Comparison of ENCODE assay signal across 19 cellular contexts in the genomic region with DNA sequence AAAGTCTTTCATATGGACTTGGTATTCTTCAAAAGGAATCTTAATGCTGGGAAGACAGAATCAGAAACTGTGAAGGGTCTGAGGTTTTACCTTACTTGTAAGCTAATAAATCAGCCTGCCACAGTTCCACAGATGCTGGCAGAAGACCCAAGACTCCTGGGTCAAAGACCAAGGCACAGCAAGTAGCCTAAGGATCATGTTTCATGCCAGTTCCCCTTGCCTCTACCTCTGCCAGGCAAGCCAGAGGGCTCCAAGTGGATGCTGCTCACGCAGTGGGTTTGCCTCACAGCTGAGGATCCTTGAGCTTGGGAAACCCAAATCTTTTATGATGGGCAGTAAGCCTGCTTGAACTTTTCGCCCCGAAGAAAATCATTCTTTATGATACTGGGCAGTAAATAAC. TPM values are rescaled to one million over a fixed set of nuclear protein-coding genes. Genes with fewer than 3 reads are reported as not detected.
A peak's percentile ranks its signal among the peaks of the same experiment; 100 is the strongest.
DNase-seq lines count a peak whose midpoint lies in the region; ATAC-seq, FAIRE-seq and TF ChIP-seq lines count a peak whose summit lies in the region.
"Had no signal": no experiment of that assay in that cellular context is flagged by ENCODE, and none has a peak within 500 bp of the region (broad histone marks: within the 10 kb centered on the region; RNA-seq: fewer than 3 reads in every experiment).

No MANE protein-coding gene starts in this region.

- TF ChIP-seq RAD21 in H1 (IDR thresholded peaks at IDR 0.05 in 1 of 2, conservative IDR thresholded peaks at IDR 0.05 in 1 of 2; ENCODE audit: low read depth in 2 of 2, low read length in 2 of 2): no peak

- H3K23ac ChIP-seq in H1 (ENCODE audit: insufficient read length): no peak overlapping the region

- H3K4me2 ChIP-seq in H1 (ENCODE audit: insufficient read depth in 1 of 2, low read depth in 2 of 2, low read length in 2 of 2) (no peak overlapping the region), parathyroid adenoma (ENCODE audit: low read length) (no peak overlapping the region)

- no peak overlapping the region for H2BK5ac ChIP-seq in H1 (ENCODE audit: low read depth, low read length)

- peak; percentile 6 for DNase-seq in NCI-H2196 (lab: John Stamatoyannopoulos, UW; ENCODE audit: unreplicated experiment)
- no peak for DNase-seq in NCI-H2196 treated with DMSO at 0.1 percent for 48 hours (lab: John Stamatoyannopoulos, UW; ENCODE audit: unreplicated experiment)
- DNase-seq in LNCaP clone FGC (ENCODE audit: low read depth): peak; percentile 49
- no peak for DNase-seq in H1 (ENCODE audit: low read depth in 1 of 2, low spot score in 2 of 2)
- no peak for DNase-seq in activated T-cell treated with anti-CD3 and anti-CD28 coated beads, Interleukin-2, amount 50 U/mL, for 4 hours
- DNase-seq: NCI-H1105 treated with DMSO at 0.1 percent for 48 hours, NCI-H2029 treated with DMSO at 0.1 percent for 48 hours, Peyer's patch, T-cell had no signal

- CTCF ChIA-PET in H1 (lab: Charles Lee; ENCODE audit: partially characterized antibody): no interaction called here

- H2AK5ac ChIP-seq in H1 (ENCODE audit: low read depth, low read length): no peak overlapping the region

- H3K27ac ChIP-seq in H1 (ENCODE audit: low read depth, low read length) (no peak overlapping the region), parathyroid adenoma (no peak overlapping the region)
- H3K27ac ChIP-seq: C4-2B, Peyer's patch had no signal

- no peaks in the 10 kb centered on the region for H3K4me1 Mint-ChIP-seq in activated T-cell treated with anti-CD3 and anti-CD28 coated beads, Interleukin-2, amount 50 U/mL, for 4 hours (ENCODE audit: low read depth)
- H3K4me1 Mint-ChIP-seq: T-cell had no signal

- no peak for TF ChIP-seq CTCF in LNCaP clone FGC (IDR thresholded peaks at IDR 0.05; ENCODE audit: control insufficient read depth, extremely low read depth, insufficient read depth)
- no peak for TF ChIP-seq CTCF in H1 (IDR thresholded peaks at IDR 0.05; ENCODE audit: control extremely low read depth in 1 of 3, insufficient read depth in 1 of 3, low read depth in 1 of 3, low read length in 3 of 3)
- TF ChIP-seq CTCF in parathyroid adenoma (IDR thresholded peaks at IDR 0.05): no peak

- H3K9me3 ChIP-seq in H1 (ENCODE audit: insufficient read depth in 2 of 2, low read depth in 1 of 2, low read length in 1 of 2): no peaks in the 10 kb centered on the region
- no peaks in the 10 kb centered on the region for H3K9me3 ChIP-seq in parathyroid adenoma (ENCODE audit: control insufficient read depth, low read length)
- H3K9me3 ChIP-seq: Peyer's patch had no signal

- H4K8ac ChIP-seq in H1 (ENCODE audit: extremely low read depth, insufficient read depth, low read length): no peak overlapping the region

- no peak overlapping the region for H2BK12ac ChIP-seq in H1 (ENCODE audit: low read depth, low read length)

- H4K20me1 ChIP-seq in H1 (replicated peaks in 1 of 2; ENCODE audit: control insufficient read depth in 1 of 2, insufficient read depth in 2 of 2, low read length in 2 of 2): no peaks in the 10 kb centered on the region

- H3K27me3 ChIP-seq in H1 (replicated peaks in 1 of 4; ENCODE audit: control insufficient read depth in 3 of 4, extremely low read depth in 1 of 4, insufficient read depth in 3 of 4, low read length in 3 of 4) (no peaks in the 10 kb centered on the region), parathyroid adenoma (ENCODE audit: control insufficient read depth, insufficient read depth, low read length) (no peaks in the 10 kb centered on the region)
- H3K27me3 ChIP-seq: Peyer's patch had no signal

- H3K14ac ChIP-seq in H1 (ENCODE audit: insufficient read length): no peak overlapping the region

- H3K36me3 ChIP-seq in H1 (ENCODE audit: control insufficient read depth in 2 of 4, insufficient read depth in 4 of 4, low read length in 3 of 4) (no peaks in the 10 kb centered on the region), parathyroid adenoma (ENCODE audit: control insufficient read depth, insufficient read depth, low read length) (no peaks in the 10 kb centered on the region)
- H3K36me3 ChIP-seq: Peyer's patch had no signal

- H3K4me3 Mint-ChIP-seq in activated T-cell treated with anti-CD3 and anti-CD28 coated beads, Interleukin-2, amount 50 U/mL, for 4 hours: no peak overlapping the region
- H3K4me3 Mint-ChIP-seq: T-cell had no signal

- H3K79me2 ChIP-seq in H1 (ENCODE audit: control insufficient read depth in 1 of 2, insufficient read depth in 2 of 2, low read length in 2 of 2): no peaks in the 10 kb centered on the region
- H3K79me2 ChIP-seq in parathyroid adenoma: no peaks in the 10 kb centered on the region

- H3K56ac ChIP-seq in H1 (replicated peaks; ENCODE audit: insufficient read length, low read depth, low read length): no peak overlapping the region

- H4K91ac ChIP-seq in H1 (replicated peaks; ENCODE audit: insufficient read length, low read length): no peak overlapping the region

- no peak overlapping the region for H2BK120ac ChIP-seq in H1 (replicated peaks; ENCODE audit: low read depth, low read length)

- H2AFZ ChIP-seq in H1 (ENCODE audit: low read length) (0 out of 2 replicates have a peak overlapping the region, but pooled peaks have one; percentile 39), parathyroid adenoma (peak overlapping the region; percentile 33)

- H3K9me3 Mint-ChIP-seq in activated T-cell treated with anti-CD3 and anti-CD28 coated beads, Interleukin-2, amount 50 U/mL, for 4 hours: peaks cover 12% of the 10 kb centered on the region

- no peak for TF ChIP-seq POLR2A in H1 (IDR thresholded peaks at IDR 0.05; ENCODE audit: control extremely low read depth in 1 of 2, low read depth in 2 of 2, low read length in 2 of 2)

- H3K4ac ChIP-seq in H1 (replicated peaks; ENCODE audit: insufficient read length, low read depth, low read length): no peak overlapping the region

- H3K4me1 ChIP-seq in H1 (replicated peaks in 1 of 4; ENCODE audit: control insufficient read depth in 3 of 4, insufficient read depth in 4 of 4, low read length in 3 of 4): no peaks in the 10 kb centered on the region
- no peaks in the 10 kb centered on the region for H3K4me1 ChIP-seq in parathyroid adenoma
- H3K4me1 ChIP-seq: Peyer's patch had no signal

- no peaks in the 10 kb centered on the region for H3K23me2 ChIP-seq in H1 (ENCODE audit: low read depth, low read length)

- no peak overlapping the region for H3K9ac ChIP-seq in H1 (replicated peaks in 1 of 4; ENCODE audit: extremely low read depth in 1 of 4, low read depth in 3 of 4, low read length in 3 of 4)
- no peak overlapping the region for H3K9ac ChIP-seq in parathyroid adenoma

- H4K5ac ChIP-seq in H1 (ENCODE audit: insufficient read length, low read depth, low read length): no peak overlapping the region

- no peak overlapping the region for H3K18ac ChIP-seq in H1 (ENCODE audit: extremely low read depth, low read length)

- peaks cover 13% of the 10 kb centered on the region for H3K27me3 Mint-ChIP-seq in activated T-cell treated with anti-CD3 and anti-CD28 coated beads, Interleukin-2, amount 50 U/mL, for 4 hours (ENCODE audit: low read depth)

- POLR2A ChIA-PET in H1 (lab: Charles Lee; ENCODE audit: partially characterized antibody): interaction anchor here (0.6 kb wide), 1 partner anchor 194 kb away, joined by 4 read pairs; no protein-coding TSS in a partner anchor

- WGBS in H1 (ENCODE audit: extremely low coverage in 1 of 2, insufficient coverage in 1 of 2, insufficient read length in 1 of 2, insufficient replicate concordance in 2 of 2, low coverage in 1 of 2, low lambda C conversion rate in 2 of 2, missing lambda C conversion rate in 1 of 2), 2 experiments: 72% methylated on average over 3 of the region's 3 CpGs; no CpG with 5 or more reads in 1 of the 2 experiments

- H2BK15ac ChIP-seq in H1 (ENCODE audit: low read length): no peak overlapping the region

- H2BK20ac ChIP-seq in H1 (ENCODE audit: low read length): no peak overlapping the region

- no peak for TF ChIP-seq EP300 in H1 (IDR thresholded peaks at IDR 0.05; ENCODE audit: borderline replicate concordance in 1 of 2, low read depth in 2 of 2, low read length in 2 of 2)

- ATAC-seq in GM21723 (IDR thresholded peaks at IDR 0.05; ENCODE audit: unreplicated experiment) (no peak), GM19455 (IDR thresholded peaks at IDR 0.05; ENCODE audit: unreplicated experiment) (no peak)
- ATAC-seq in activated T-cell treated with anti-CD3 and anti-CD28 coated beads, Interleukin-2, amount 50 U/mL, for 4 hours: no peak
- ATAC-seq: K562, SK-N-SH treated with all-trans-retinoic acid at 6 μM for 48 hours, T-cell had no signal

- no peak overlapping the region for H3K4me3 ChIP-seq in LNCaP clone FGC (ENCODE audit: low read depth, low read length)
- H3K4me3 ChIP-seq in H1 (ENCODE audit: extremely low read depth in 1 of 4, insufficient read depth in 2 of 4, low read depth in 3 of 4, low read length in 4 of 4): no peak overlapping the region
- H3K4me3 ChIP-seq in parathyroid adenoma (ENCODE audit: low read depth, low read length): no peak overlapping the region
- H3K4me3 ChIP-seq: K562, Peyer's patch had no signal

- no peaks in the 10 kb centered on the region for H3K79me1 ChIP-seq in H1 (ENCODE audit: low read depth, low read length)

- no peaks in the 10 kb centered on the region for H3K36me3 Mint-ChIP-seq in activated T-cell treated with anti-CD3 and anti-CD28 coated beads, Interleukin-2, amount 50 U/mL, for 4 hours (ENCODE audit: insufficient read depth)

- no peak for FAIRE-seq in H1 (lab: Jason Lieb, UNC)
- FAIRE-seq: A204.1, G401.6, GM12892, H54, K562 had no signal

RNA-seq across cellular contexts. Expression of a gene that starts 15.2 kb away (rescaled TPM):
- 10.9 and 12.3 TPM in 2 replicates for total RNA-seq in H1 (2021; fragmentation: NEBNext Ultra II Directional; extraction: Animal tissue kit (Norgen Biotek cat#: 25700))
- 3.5 and 3.8 TPM in 2 replicates for polyA plus RNA-seq in H1 (2011; rRNA removed)
- polyA plus RNA-seq in H1 (2011; cell fraction: cytosol; rRNA removed): 5.6 TPM
- 4.7 TPM for polyA plus RNA-seq in H1 (2011; cell fraction: nucleus; rRNA removed)
- polyA plus RNA-seq in H1 (2012, experiment 1 of 2): 6.0 to 7.5 TPM (median 7.4 TPM) in 4 replicates
- 1.5 TPM for polyA plus RNA-seq in H1 (2012, experiment 2 of 2)
- 15.9 TPM for polyA plus RNA-seq in H1 (2013, experiment 1 of 2)
- 19.3 TPM for polyA plus RNA-seq in H1 (2013, experiment 2 of 2)
- 4.1 and 4.8 TPM in 2 replicates for polyA minus RNA-seq in H1 (2011; rRNA and poly(A)+ RNA removed)
- polyA minus RNA-seq in H1 (2011; cell fraction: cytosol; rRNA and poly(A)+ RNA removed): 5.5 TPM
- polyA minus RNA-seq in H1 (2011; cell fraction: nucleus; rRNA and poly(A)+ RNA removed): 24.6 TPM
- 10 to 100 TPM; 23.8 to 29.7 (median 27.1) TPM for total RNA-seq in activated T-cell treated with anti-CD3 and anti-CD28 coated beads, Interleukin-2, amount 50 U/mL, for 4 hours

Comparison
In these comparisons a context has a peak if more than half of its experiments do, and no peak if none do; other contexts are left out.
1. DNase-seq: peak in NCI-H2196 (single experiment) and LNCaP clone FGC (single experiment); none in NCI-H2196 treated with DMSO at 0.1 percent for 48 hours (single experiment), H1 (0 of 2) and activated T-cell treated with anti-CD3 and anti-CD28 coated beads, Interleukin-2, amount 50 U/mL, for 4 hours (single experiment).